Comparison of ENCODE assay signal across 17 cellular contexts in genomic region chr10:6135039-6135438, GRCh38. TPM values are rescaled to one million over a fixed set of nuclear protein-coding genes. Genes with fewer than 3 reads are reported as not detected.
DNase-seq lines count a peak whose midpoint lies in the region; ATAC-seq and TF ChIP-seq lines count a peak whose summit lies in the region.
"Had no signal": no experiment of that assay in that cellular context is flagged by ENCODE, and none has a peak within 500 bp of the region (broad histone marks: within the 10 kb centered on the region; RNA-seq: fewer than 3 reads in every experiment).

No MANE protein-coding gene starts in this region.

- POLR2A ChIA-PET in activated CD4-positive, alpha-beta memory T cell treated with anti-CD3 and anti-CD28 coated beads for 36 hours (lab: Charles Lee), result interaction anchor here (0.9 kb wide), 1 partner anchor 44 kb away, joined by 4 read pairs; no protein-coding TSS in a partner anchor

- no peak overlapping the region for H3K27ac ChIP-seq in BLaER1 treated with 17β-estradiol and CSF1 and Interleukin-3, amounts not matched to agents 10 nM and 100 nM
- H3K27ac ChIP-seq: right atrium auricular region, vagina had no signal

- no peaks in the 10 kb centered on the region for H3K36me3 ChIP-seq in BLaER1 treated with 17β-estradiol and CSF1 and Interleukin-3, amounts not matched to agents 10 nM and 100 nM
- H3K36me3 ChIP-seq: right atrium auricular region, vagina had no signal

- peak; percentile 62 for DNase-seq in GM13977 (ENCODE audit: low spot score)
- DNase-seq in activated CD4-positive, alpha-beta memory T cell treated with anti-CD3 and anti-CD28 coated beads for 36 hours, result no peak
- DNase-seq in NOMO-1 (lab: John Stamatoyannopoulos, UW; ENCODE audit: unreplicated experiment in 2 of 2), result no peak
- no peak for DNase-seq in stimulated activated CD4-positive, alpha-beta T cell treated with anti-CD3 and anti-CD28 coated beads, Interleukin-12 subunit alpha, Interleukin-12 subunit beta, amount 100 ng/mL, for 4 hours
- no peak for DNase-seq in RKO (ENCODE audit: low spot score)
- DNase-seq: dermis blood vessel endothelial cell; KG1; NCI-H146; NCI-H524 treated with DMSO at 0.1 percent for 48 hours; nephron progenitor cell; stimulated activated naive CD8-positive, alpha-beta T cell treated with anti-CD3 and anti-CD28 coated beads, Interleukin-15, amount 100 ng/mL, for 72 hours had no signal

- H3K9me3 ChIP-seq in BLaER1 treated with 17β-estradiol and CSF1 and Interleukin-3, amounts not matched to agents 10 nM and 100 nM (replicated peaks in 1 of 11), result no peaks in the 10 kb centered on the region
- H3K9me3 ChIP-seq: right atrium auricular region, vagina had no signal

- CTCF ChIA-PET in activated CD4-positive, alpha-beta memory T cell treated with anti-CD3 and anti-CD28 coated beads for 36 hours (lab: Charles Lee), result interaction anchor here (0.9 to 3.0 kb wide), 7 partner anchors 15 to 272 kb away, joined by 3 to 18 read pairs (median 8); no protein-coding TSS in a partner anchor

- peaks cover 61% of the 10 kb centered on the region for H3K4me1 Mint-ChIP-seq in activated CD4-positive, alpha-beta memory T cell treated with anti-CD3 and anti-CD28 coated beads for 36 hours (ENCODE audit: low read depth)

- H3K4me1 ChIP-seq in BLaER1 treated with 17β-estradiol and CSF1 and Interleukin-3, amounts not matched to agents 10 nM and 100 nM, result peaks cover 29 to 43% (median 33%) of the 10 kb centered on the region in 10 experiments
- H3K4me1 ChIP-seq: right atrium auricular region had no signal

- H3K36me3 Mint-ChIP-seq in activated CD4-positive, alpha-beta memory T cell treated with anti-CD3 and anti-CD28 coated beads for 36 hours, result no peaks in the 10 kb centered on the region

- ATAC-seq in HG02885 (IDR thresholded peaks at IDR 0.05; ENCODE audit: poor library complexity, unreplicated experiment) (peak; percentile 50), HG03378 (IDR thresholded peaks at IDR 0.05; ENCODE audit: unreplicated experiment) (no peak)
- ATAC-seq: stimulated activated naive CD8-positive, alpha-beta T cell treated with anti-CD3 and anti-CD28 coated beads, Interleukin-15, amount 100 ng/mL, for 72 hours had no signal

- TF ChIP-seq CTCF in GM13977 (IDR thresholded peaks at IDR 0.05; ENCODE audit: extremely low read depth, insufficient read depth, missing control alignments), result no peak

- no peaks in the 10 kb centered on the region for H3K9me3 Mint-ChIP-seq in activated CD4-positive, alpha-beta memory T cell treated with anti-CD3 and anti-CD28 coated beads for 36 hours
- H3K9me3 Mint-ChIP-seq: nephron progenitor cell; stimulated activated naive CD8-positive, alpha-beta T cell treated with anti-CD3 and anti-CD28 coated beads, Interleukin-15, amount 100 ng/mL, for 72 hours; T-helper 2 cell treated with Interferon-gamma antibody and Interleukin-4, amounts not matched to agents 5 μg/mL and 100 μg/mL, for 36 hours had no signal

- H3K4me2 ChIP-seq in BLaER1 treated with 17β-estradiol and CSF1 and Interleukin-3, amounts not matched to agents 10 nM and 100 nM, result peak overlapping the region; percentile 22 to 65 (median 57)

- H3K4me3 Mint-ChIP-seq in activated CD4-positive, alpha-beta memory T cell treated with anti-CD3 and anti-CD28 coated beads for 36 hours, result peak overlapping the region; percentile 16
- H3K4me3 Mint-ChIP-seq: nephron progenitor cell had no signal

- intact Hi-C loops in activated CD4-positive, alpha-beta memory T cell treated with anti-CD3 and anti-CD28 coated beads for 36 hours (cut with micrococcal nuclease), result no loop called here

- peaks cover 0 to 5% (median 0%) of the 10 kb centered on the region in 11 experiments; a peak in 2 of 22 replicates for H3K27me3 ChIP-seq in BLaER1 treated with 17β-estradiol and CSF1 and Interleukin-3, amounts not matched to agents 10 nM and 100 nM
- H3K27me3 ChIP-seq: right atrium auricular region, vagina had no signal

- no peak overlapping the region for H3K27ac Mint-ChIP-seq in activated CD4-positive, alpha-beta memory T cell treated with anti-CD3 and anti-CD28 coated beads for 36 hours
- H3K27ac Mint-ChIP-seq: nephron progenitor cell; T-helper 2 cell treated with Interferon-gamma antibody and Interleukin-4, amounts not matched to agents 5 μg/mL and 100 μg/mL, for 36 hours had no signal

- peak overlapping the region in 3 of 11 experiments; percentile 3 to 48 (median 39); a peak in 3 of 22 replicates for H3K9ac ChIP-seq in BLaER1 treated with 17β-estradiol and CSF1 and Interleukin-3, amounts not matched to agents 10 nM and 100 nM

- peaks cover 10% of the 10 kb centered on the region for H3K27me3 Mint-ChIP-seq in activated CD4-positive, alpha-beta memory T cell treated with anti-CD3 and anti-CD28 coated beads for 36 hours

- no peaks in the 10 kb centered on the region for H4K20me1 ChIP-seq in BLaER1 treated with 17β-estradiol and CSF1 and Interleukin-3, amounts not matched to agents 10 nM and 100 nM

- in situ Hi-C loops in GM13977 (cut with MboI; ENCODE audit: low pct_unique_long_range_greater_than_20kb, low sequenced_read_pairs, unreplicated experiment), result no loop called here

- no peak overlapping the region for H3K4me3 ChIP-seq in BLaER1 treated with 17β-estradiol and CSF1 and Interleukin-3, amounts not matched to agents 10 nM and 100 nM
- H3K4me3 ChIP-seq: right atrium auricular region, vagina had no signal

RNA-seq across cellular contexts. Expression of gene RBM17, which starts 46.2 kb away (rescaled TPM):
- total RNA-seq in activated CD4-positive, alpha-beta memory T cell treated with anti-CD3 and anti-CD28 coated beads for 36 hours, result 100 to 1,000 TPM; 151 to 155 TPM
